26 cellular contexts compared by ENCODE assay signal in genomic region chr1:17790383-17791054, GRCh38. TPM values are rescaled to one million over a fixed set of nuclear protein-coding genes. Genes with fewer than 3 reads are reported as not detected.
"Had no signal": no experiment of that assay in that cellular context is flagged by ENCODE, and none has a peak within 500 bp of the region (broad histone marks: within the 10 kb centered on the region; RNA-seq: fewer than 3 reads in every experiment).

No MANE protein-coding gene starts in this region.

- H3K27ac ChIP-seq: brain microvascular endothelial cell, Peyer's patch, SJSA1 had no signal

- H3K36me3 ChIP-seq: brain microvascular endothelial cell, Peyer's patch, SJSA1 had no signal

- DNase-seq: activated B cell treated with CpG ODN at 0.5 μM for 24 hours; activated CD4-positive, alpha-beta T cell treated with anti-CD3 and anti-CD28 coated beads for 1 hour; activated CD4-positive, alpha-beta T cell treated with anti-CD3 and anti-CD28 coated beads, Interleukin-2, amount 10 ng/mL, durations not matched to agents 24 days and 14 days; activated CD4-positive, alpha-beta T cell treated with anti-CD3 and anti-CD28 coated beads, Interleukin-2, amount 50 U/mL, for 48 hours; activated CD8-positive, alpha-beta memory T cell treated with anti-CD3 and anti-CD28 coated beads, Interleukin-2, amount 10 ng/mL, durations not matched to agents 7 days and 5 days; activated gamma-delta T cell; activated naive CD4-positive, alpha-beta T cell treated with anti-CD3 and anti-CD28 coated beads for 36 hours; activated T-cell treated with anti-CD3 and anti-CD28 coated beads, Interleukin-2, amount 50 U/mL, for 24 hours; brain microvascular endothelial cell; cerebellar nuclear complex; NCI-H1092; NCI-H1417; NCI-H1930; NCI-H345; NCI-H510A; NCI-H69; NK-92 treated with Interleukin-12 subunit alpha and Interleukin-12 subunit beta, amount 100 ng/mL, for 24 hours; Peyer's patch; SHP77; T-helper 9 cell had no signal

- H3K27me3 Mint-ChIP-seq: activated CD4-positive, alpha-beta T cell treated with anti-CD3 and anti-CD28 coated beads, Interleukin-2, amount 10 ng/mL, durations not matched to agents 24 days and 14 days; activated CD8-positive, alpha-beta memory T cell treated with anti-CD3 and anti-CD28 coated beads, Interleukin-2, amount 10 ng/mL, durations not matched to agents 7 days and 5 days had no signal

- H3K4me1 Mint-ChIP-seq: activated B cell treated with CpG ODN at 0.5 μM for 24 hours; activated CD4-positive, alpha-beta T cell treated with anti-CD3 and anti-CD28 coated beads, Interleukin-2, amount 10 ng/mL, durations not matched to agents 24 days and 14 days; activated CD8-positive, alpha-beta memory T cell treated with anti-CD3 and anti-CD28 coated beads, Interleukin-2, amount 10 ng/mL, durations not matched to agents 7 days and 5 days had no signal

- ATAC-seq: activated CD8-positive, alpha-beta memory T cell treated with anti-CD3 and anti-CD28 coated beads, Interleukin-2, amount 10 ng/mL, durations not matched to agents 7 days and 5 days had no signal

- H3K27ac Mint-ChIP-seq: activated B cell treated with CpG ODN at 0.5 μM for 24 hours; activated CD4-positive, alpha-beta T cell treated with anti-CD3 and anti-CD28 coated beads, Interleukin-2, amount 10 ng/mL, durations not matched to agents 24 days and 14 days; activated CD8-positive, alpha-beta memory T cell treated with anti-CD3 and anti-CD28 coated beads, Interleukin-2, amount 10 ng/mL, durations not matched to agents 7 days and 5 days; activated naive CD4-positive, alpha-beta T cell treated with anti-CD3 and anti-CD28 coated beads for 36 hours; activated naive CD8-positive, alpha-beta T cell; activated T-cell treated with anti-CD3 and anti-CD28 coated beads, Interleukin-2, amount 50 U/mL, for 24 hours; activated T-helper 1 cell treated with anti-CD3 and anti-CD28 coated beads, Interleukin-12 subunit alpha, Interleukin-12 subunit beta, Interleukin-2, Interleukin-4 antibody, amounts not matched to agents 30 ng/mL and 10 ng/mL and 1 ng/mL, durations not matched to agents 14 hours and 24 hours and 36 hours; T-helper 1 cell treated with Interleukin-12 subunit alpha and Interleukin-12 subunit beta and Interleukin-4 antibody, amounts not matched to agents 30 μg/mL and 1 μg/mL, for 36 hours had no signal

- H3K9me3 ChIP-seq: Peyer's patch, SJSA1 had no signal

- H3K4me3 ChIP-seq: Peyer's patch, SJSA1 had no signal

- H3K4me1 ChIP-seq: SJSA1 had no signal

- H3K4me3 Mint-ChIP-seq: activated B cell treated with CpG ODN at 0.5 μM for 24 hours; activated CD4-positive, alpha-beta T cell treated with anti-CD3 and anti-CD28 coated beads, Interleukin-2, amount 10 ng/mL, durations not matched to agents 24 days and 14 days; activated CD8-positive, alpha-beta memory T cell treated with anti-CD3 and anti-CD28 coated beads, Interleukin-2, amount 10 ng/mL, durations not matched to agents 7 days and 5 days; activated naive CD4-positive, alpha-beta T cell treated with anti-CD3 and anti-CD28 coated beads for 36 hours; activated naive CD8-positive, alpha-beta T cell; activated T-cell treated with anti-CD3 and anti-CD28 coated beads, Interleukin-2, amount 50 U/mL, for 24 hours; activated T-helper 1 cell treated with anti-CD3 and anti-CD28 coated beads, Interleukin-12 subunit alpha, Interleukin-12 subunit beta, Interleukin-2, Interleukin-4 antibody, amounts not matched to agents 30 ng/mL and 10 ng/mL and 1 ng/mL, durations not matched to agents 14 hours and 24 hours and 36 hours; T-helper 1 cell treated with Interleukin-12 subunit alpha and Interleukin-12 subunit beta and Interleukin-4 antibody, amounts not matched to agents 30 μg/mL and 1 μg/mL, for 36 hours had no signal

- H3K27me3 ChIP-seq: brain microvascular endothelial cell, Peyer's patch had no signal

- H3K36me3 Mint-ChIP-seq: activated CD8-positive, alpha-beta memory T cell treated with anti-CD3 and anti-CD28 coated beads, Interleukin-2, amount 10 ng/mL, durations not matched to agents 7 days and 5 days; activated naive CD8-positive, alpha-beta T cell had no signal

- H3K9me3 Mint-ChIP-seq: activated B cell treated with CpG ODN at 0.5 μM for 24 hours; activated CD4-positive, alpha-beta T cell treated with anti-CD3 and anti-CD28 coated beads, Interleukin-2, amount 10 ng/mL, durations not matched to agents 24 days and 14 days; activated naive CD4-positive, alpha-beta T cell treated with anti-CD3 and anti-CD28 coated beads for 36 hours; activated T-cell treated with anti-CD3 and anti-CD28 coated beads, Interleukin-2, amount 50 U/mL, for 24 hours; activated T-helper 1 cell treated with anti-CD3 and anti-CD28 coated beads, Interleukin-12 subunit alpha, Interleukin-12 subunit beta, Interleukin-2, Interleukin-4 antibody, amounts not matched to agents 30 ng/mL and 10 ng/mL and 1 ng/mL, durations not matched to agents 14 hours and 24 hours and 36 hours; T-helper 1 cell treated with Interleukin-12 subunit alpha and Interleukin-12 subunit beta and Interleukin-4 antibody, amounts not matched to agents 30 μg/mL and 1 μg/mL, for 36 hours had no signal

RNA-seq across cellular contexts. Expression of gene ACTL8, which starts 35.4 kb away (rescaled TPM):
- total RNA-seq: activated B cell treated with CpG ODN at 0.5 μM for 24 hours; activated CD4-positive, alpha-beta T cell treated with anti-CD3 and anti-CD28 coated beads, Interleukin-2, amount 10 ng/mL, durations not matched to agents 24 days and 14 days; activated CD8-positive, alpha-beta memory T cell treated with anti-CD3 and anti-CD28 coated beads, Interleukin-2, amount 10 ng/mL, durations not matched to agents 7 days and 5 days; activated T-helper 1 cell treated with anti-CD3 and anti-CD28 coated beads, Interleukin-12 subunit alpha, Interleukin-12 subunit beta, Interleukin-2, Interleukin-4 antibody, amounts not matched to agents 30 ng/mL and 10 ng/mL and 1 ng/mL, durations not matched to agents 14 hours and 24 hours and 36 hours; cardiac septum; Peyer's patch; SJSA1 had no signal
- polyA plus RNA-seq: adipose tissue had no signal
